9 cellular contexts compared by ENCODE assay signal in genomic region chr1:60765204-60765603, GRCh38.
DNase-seq lines count a peak whose midpoint lies in the region; ATAC-seq and TF ChIP-seq lines count a peak whose summit lies in the region.
"Had no signal": no experiment of that assay in that cellular context is flagged by ENCODE, and none has a peak within 500 bp of the region (broad histone marks: within the 10 kb centered on the region; RNA-seq: fewer than 3 reads in every experiment).

No MANE protein-coding gene starts in this region.

- DNase-seq in NK-92 treated with Interleukin-12 subunit alpha and Interleukin-12 subunit beta, amount 100 ng/mL, for 24 hours (lab: John Stamatoyannopoulos, UW), result peak; percentile 0
- DNase-seq in NK-92 (lab: John Stamatoyannopoulos, UW; ENCODE audit: unreplicated experiment), result no peak
- peak; percentile 31 for DNase-seq in NCI-H146 (lab: John Stamatoyannopoulos, UW)
- DNase-seq in adipocyte (ENCODE audit: low read depth), result peak; percentile 30
- DNase-seq in inferior parietal cortex (ENCODE audit: extremely low spot score), result peak; percentile 17
- DNase-seq in occipital lobe (lab: John Stamatoyannopoulos, UW), result no peak
- DNase-seq in vagina (ENCODE audit: extremely low spot score in 2 of 2), result no peak

- H3K27me3 ChIP-seq in adipocyte (replicated peaks; ENCODE audit: control insufficient read depth, insufficient read depth, low read length) (no peaks in the 10 kb centered on the region), vagina (no peaks in the 10 kb centered on the region)
- H3K27me3 ChIP-seq: BLaER1 treated with 17β-estradiol and CSF1 and Interleukin-3, amounts not matched to agents 10 nM and 100 nM had no signal

- intact Hi-C loops in vagina (cut with DNase I), result no loop called here

- H3K4me1 ChIP-seq in adipocyte (ENCODE audit: control insufficient read depth, insufficient read depth, low read length) (peaks cover 8% of the 10 kb centered on the region), vagina (no peaks in the 10 kb centered on the region)

- no peak for ATAC-seq in GM18502 (IDR thresholded peaks at IDR 0.05; ENCODE audit: poor library complexity, unreplicated experiment)

- TF ChIP-seq POLR2A in vagina (IDR thresholded peaks at IDR 0.05), result no peak

- H3K36me3 ChIP-seq in adipocyte (ENCODE audit: control insufficient read depth, insufficient read depth, low read length, severe bottlenecking) (no peaks in the 10 kb centered on the region), vagina (no peaks in the 10 kb centered on the region)
- H3K36me3 ChIP-seq: BLaER1 treated with 17β-estradiol and CSF1 and Interleukin-3, amounts not matched to agents 10 nM and 100 nM had no signal

- H3K27ac ChIP-seq in vagina, result no peak overlapping the region
- H3K27ac ChIP-seq: BLaER1 treated with 17β-estradiol and CSF1 and Interleukin-3, amounts not matched to agents 10 nM and 100 nM had no signal

- H3K9me3 ChIP-seq in adipocyte (ENCODE audit: control insufficient read depth, low read length) (no peaks in the 10 kb centered on the region), vagina (no peaks in the 10 kb centered on the region)
- H3K9me3 ChIP-seq: BLaER1 treated with 17β-estradiol and CSF1 and Interleukin-3, amounts not matched to agents 10 nM and 100 nM had no signal

- no peak overlapping the region for H3K9ac ChIP-seq in adipocyte (ENCODE audit: low read length)
- H3K9ac ChIP-seq: BLaER1 treated with 17β-estradiol and CSF1 and Interleukin-3, amounts not matched to agents 10 nM and 100 nM had no signal

- H3K4me3 ChIP-seq in adipocyte (ENCODE audit: low read length), result no peak overlapping the region
- no peak overlapping the region for H3K4me3 ChIP-seq in vagina
- H3K4me3 ChIP-seq: BLaER1 treated with 17β-estradiol and CSF1 and Interleukin-3, amounts not matched to agents 10 nM and 100 nM had no signal

- TF ChIP-seq CTCF in vagina (IDR thresholded peaks at IDR 0.05), result no peak

Comparison
In these comparisons a context has a peak if more than half of its experiments do, and no peak if none do; other contexts are left out.
1. DNase-seq: peak in NK-92 treated with Interleukin-12 subunit alpha and Interleukin-12 subunit beta, amount 100 ng/mL, for 24 hours (single experiment), NCI-H146 (single experiment), adipocyte (single experiment) and inferior parietal cortex (single experiment); none in NK-92 (single experiment), occipital lobe (single experiment) and vagina (0 of 2).